ENCODE assay signal across 8 cellular contexts in the genomic region with DNA sequence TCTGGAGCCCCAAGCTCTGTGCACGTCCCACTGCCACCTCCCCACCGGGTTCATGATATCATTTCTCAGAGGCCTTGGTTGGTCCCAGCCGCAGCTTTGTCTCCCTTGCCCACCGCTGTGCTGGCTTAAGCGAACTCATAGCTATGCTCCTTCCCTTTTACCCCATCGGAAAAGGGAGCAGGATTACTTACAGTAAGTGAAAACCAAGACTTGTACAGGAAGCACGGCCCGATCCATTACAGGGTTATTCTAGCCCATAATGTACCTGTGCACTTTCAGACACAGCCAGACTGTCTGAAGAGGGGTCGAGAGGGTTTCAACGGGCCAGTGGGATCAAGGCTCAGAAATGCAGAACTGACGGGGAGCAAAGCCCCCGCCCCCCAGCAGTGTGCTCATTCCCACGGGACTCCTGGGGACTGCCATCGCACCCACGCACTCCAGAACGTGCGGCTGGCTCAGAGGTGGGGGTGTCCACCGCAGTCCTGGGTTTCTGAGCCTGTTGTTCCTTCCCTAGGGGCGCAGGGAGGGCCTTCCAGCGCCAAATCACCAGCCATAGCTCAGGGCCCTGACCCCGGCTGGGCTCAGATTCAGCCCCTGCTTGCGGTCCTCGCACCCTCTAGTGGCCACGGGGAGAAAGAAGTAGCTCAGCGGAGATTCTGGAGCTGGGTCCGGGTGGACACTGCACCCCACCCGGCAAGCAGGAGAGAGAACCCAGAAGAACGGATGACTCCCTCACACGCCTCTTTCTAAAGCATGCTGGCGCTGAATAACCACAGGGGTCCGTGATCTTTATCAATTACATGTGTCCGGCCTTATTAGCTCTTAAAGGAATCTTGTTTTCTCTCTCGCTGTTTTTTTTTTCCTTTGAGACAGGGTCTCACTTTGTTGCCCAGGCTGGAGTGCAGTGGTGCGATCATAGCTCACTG. TPM values are rescaled to one million over a fixed set of nuclear protein-coding genes. Genes with fewer than 3 reads are reported as not detected.
A peak's percentile ranks its signal among the peaks of the same experiment; 100 is the strongest.
DNase-seq lines count a peak whose midpoint lies in the region; ATAC-seq and TF ChIP-seq lines count a peak whose summit lies in the region.

No MANE protein-coding gene starts in this region.

- intact Hi-C loops in lower leg skin (cut with DNase I; ENCODE audit: low total_unique reads) = no loop called here

- TF ChIP-seq POLR2A in lower leg skin (IDR thresholded peaks at IDR 0.05) = no peak

- 28 to 33% methylated on average over 23 to 28 of the region's 34 CpGs for WGBS in lower leg skin, 2 donors

- peak in 1 of 3 donors; percentile 68 for TF ChIP-seq CTCF in lower leg skin (IDR thresholded peaks at IDR 0.05)

- peak; percentile 95 for ATAC-seq in HG02759 (IDR thresholded peaks at IDR 0.05; ENCODE audit: unreplicated experiment)

- DNase-seq in NCI-H1105 treated with DMSO at 0.1 percent for 48 hours (lab: John Stamatoyannopoulos, UW) (peak; percentile 9), NCI-H1105 (lab: John Stamatoyannopoulos, UW) (no peak), NCI-H2171 (lab: John Stamatoyannopoulos, UW) (peak; percentile 9), dedifferentiated amniotic fluid mesenchymal stem cell (ENCODE audit: extremely low spot score) (peak; percentile 60), lower leg skin (ENCODE audit: low spot score in 2 of 2) (peak; percentile 44 to 94)
- DNase-seq in activated CD4-positive, alpha-beta T cell treated with anti-CD3 and anti-CD28 coated beads for 48 hours = peak; percentile 83
- DNase-seq in stimulated activated CD4-positive, alpha-beta T cell treated with anti-CD3 and anti-CD28 coated beads, TNF-alpha, amount 100 ng/mL, for 1 hour (ENCODE audit: low read depth in 3 of 3, low spot score in 1 of 3) = peak; percentile 11 to 54 (median 31)

- no peak overlapping the region for H3K4me3 ChIP-seq in lower leg skin (ENCODE audit: low read depth, poor library complexity, severe bottlenecking)

RNA-seq across cellular contexts. Expression of gene USP7, which starts 44.9 kb away (rescaled TPM):
- total RNA-seq in lower leg skin = 100 to 1,000 TPM in 1 of 4 donors, 10 to 100 TPM in 3; 80.3 to 105 (median 91.8) TPM
